Comparison of ENCODE assay signal across 23 cellular contexts in the genomic region with DNA sequence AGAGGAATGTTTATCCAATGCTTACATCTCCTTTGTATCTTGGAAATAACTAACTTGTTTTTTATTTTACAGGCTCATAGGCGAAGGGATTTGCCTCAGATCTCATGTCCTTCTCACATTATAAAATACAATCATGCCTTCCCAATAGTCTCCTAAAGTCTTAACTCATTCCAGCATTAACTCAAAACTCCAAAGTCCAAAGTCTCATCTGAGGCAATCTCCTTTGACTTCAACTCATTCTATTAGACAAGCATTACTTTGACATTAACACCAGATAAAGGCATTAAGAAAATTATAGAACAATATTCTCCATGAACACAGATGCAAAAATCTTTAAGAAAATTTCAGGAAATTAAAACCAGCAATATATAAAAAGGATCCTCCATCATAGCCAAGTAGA.
DNase-seq lines count a peak whose midpoint lies in the region; ATAC-seq, FAIRE-seq and TF ChIP-seq lines count a peak whose summit lies in the region.
"Had no signal": no experiment of that assay in that cellular context is flagged by ENCODE, and none has a peak within 500 bp of the region (broad histone marks: within the 10 kb centered on the region; RNA-seq: fewer than 3 reads in every experiment).

No MANE protein-coding gene starts in this region.

- H3K4me1 ChIP-seq in kidney (ENCODE audit: control insufficient read depth in 1 of 2, insufficient read depth in 1 of 2, low read depth in 1 of 2, low read length in 2 of 2) (no peaks in the 10 kb centered on the region), liver (ENCODE audit: control insufficient read depth in 4 of 4, insufficient read depth in 4 of 4, low read length in 3 of 4) (no peaks in the 10 kb centered on the region)
- H3K4me1 ChIP-seq: BLaER1, HAP-1 had no signal

- peaks cover 2 to 15% of the 10 kb centered on the region in 2 donors for H3K9me3 ChIP-seq in kidney (ENCODE audit: control insufficient read depth in 1 of 2, low read length in 2 of 2)
- H3K9me3 ChIP-seq in liver (ENCODE audit: control insufficient read depth in 4 of 4, low read length in 3 of 4): peaks cover under 1 to 10% (median 4%) of the 10 kb centered on the region in 4 donors
- H3K9me3 ChIP-seq: HAP-1 had no signal

- WGBS in liver: 97% methylated on average over 1 of the region's 1 CpG

- intact Hi-C loops in kidney (cut with DNase I): no loop called here

- no peak for TF ChIP-seq RAD21 in liver (IDR thresholded peaks at IDR 0.05)

- H3K36me3 ChIP-seq in kidney (ENCODE audit: control insufficient read depth in 1 of 2, insufficient read depth in 2 of 2, low read length in 2 of 2) (no peaks in the 10 kb centered on the region), liver (ENCODE audit: control insufficient read depth in 4 of 4, insufficient read depth in 3 of 4, low read depth in 1 of 4, low read length in 3 of 4) (peaks cover 0 to under 1% (median 0%) of the 10 kb centered on the region in 4 donors)
- H3K36me3 ChIP-seq: BLaER1, HAP-1 had no signal

- TF ChIP-seq CTCF in D721Med (IDR thresholded peaks at IDR 0.05; ENCODE audit: insufficient read depth, missing control alignments) (no peak), kidney (IDR thresholded peaks at IDR 0.05; ENCODE audit: borderline replicate concordance, extremely low read depth, insufficient read depth) (no peak), liver (IDR thresholded peaks at IDR 0.05; ENCODE audit: low read depth, low read length, missing input control) (no peak), GM13977 (IDR thresholded peaks at IDR 0.05; ENCODE audit: extremely low read depth, insufficient read depth, missing control alignments) (no peak)

- no peak for ATAC-seq in HG03520 (IDR thresholded peaks at IDR 0.05; ENCODE audit: unreplicated experiment)
- ATAC-seq: CD8-positive, alpha-beta T cell; GM12878 had no signal

- in situ Hi-C loops in GM13977 (cut with MboI; ENCODE audit: low pct_unique_long_range_greater_than_20kb, low sequenced_read_pairs, unreplicated experiment): no loop called here

- H3K4me3 ChIP-seq in kidney (ENCODE audit: low read length in 2 of 2) (no peak overlapping the region), liver (ENCODE audit: low read depth in 1 of 3, low read length in 3 of 3) (no peak overlapping the region)
- H3K4me3 ChIP-seq: BLaER1, GM12878, HAP-1 had no signal

- FAIRE-seq in D721Med (lab: Jason Lieb, UNC) (peak; percentile 35), kidney (lab: Jason Lieb, UNC) (peak; percentile 81)
- FAIRE-seq: A204.1, GM12878, GM18507, H54 had no signal

- H3K27ac ChIP-seq in kidney (ENCODE audit: low read depth in 2 of 2, low read length in 2 of 2) (no peak overlapping the region), liver (ENCODE audit: low read depth in 1 of 2, low read length in 2 of 2) (no peak overlapping the region)
- H3K27ac ChIP-seq: 22Rv1, BLaER1, C4-2B had no signal

- DNase-seq in D721Med (ENCODE audit: insufficient read length, low spot score) (no peak), kidney (no peak), GM13977 (ENCODE audit: low spot score) (no peak), NCI-H2196 treated with DMSO at 0.1 percent for 48 hours (lab: John Stamatoyannopoulos, UW; ENCODE audit: unreplicated experiment) (no peak)
- DNase-seq: Caco-2; CD4-positive, CD25-positive, alpha-beta regulatory T cell; CD8-positive, alpha-beta T cell; DMS 273 treated with DMSO at 0.1 percent for 48 hours; DMS79; EL; GDM1; GOT3; HFFc6 had no signal

- H3K9ac ChIP-seq in kidney (ENCODE audit: low read length in 2 of 2) (no peak overlapping the region), liver (ENCODE audit: low read depth in 1 of 2, low read length in 2 of 2) (no peak overlapping the region)
- H3K9ac ChIP-seq: BLaER1 had no signal

- H3K27me3 ChIP-seq in liver (ENCODE audit: control insufficient read depth in 4 of 4, insufficient read depth in 4 of 4, low read length in 3 of 4): no peaks in the 10 kb centered on the region
- H3K27me3 ChIP-seq: BLaER1 had no signal

TF ChIP-seq in liver, 16 proteins besides CTCF, POLR2A, EP300 and RAD21:
- TF ChIP-seq FOXA1 (IDR thresholded peaks at IDR 0.05) (no peak), HNF4G (IDR thresholded peaks at IDR 0.05) (peak; percentile 51), TAF1 (conservative IDR thresholded peaks at IDR 0.05) (no peak), YY1 (IDR thresholded peaks at IDR 0.05) (no peak), HNF4A (conservative IDR thresholded peaks at IDR 0.05) (peak; percentile 77 to 85), NR2F2 (IDR thresholded peaks at IDR 0.05) (no peak), GABPA (IDR thresholded peaks at IDR 0.05 in 1 of 2, conservative IDR thresholded peaks at IDR 0.05 in 1 of 2) (no peak), EGR1 (IDR thresholded peaks at IDR 0.05; ENCODE audit: low read depth in 2 of 2) (no peak), RXRA (IDR thresholded peaks at IDR 0.05) (no peak)
- TF ChIP-seq, protein P1, sequence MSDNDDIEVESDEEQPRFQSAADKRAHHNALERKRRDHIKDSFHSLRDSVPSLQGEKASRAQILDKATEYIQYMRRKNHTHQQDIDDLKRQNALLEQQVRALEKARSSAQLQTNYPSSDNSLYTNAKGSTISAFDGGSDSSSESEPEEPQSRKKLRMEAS (IDR thresholded peaks at IDR 0.05): no peak
- TF ChIP-seq, protein P2, sequence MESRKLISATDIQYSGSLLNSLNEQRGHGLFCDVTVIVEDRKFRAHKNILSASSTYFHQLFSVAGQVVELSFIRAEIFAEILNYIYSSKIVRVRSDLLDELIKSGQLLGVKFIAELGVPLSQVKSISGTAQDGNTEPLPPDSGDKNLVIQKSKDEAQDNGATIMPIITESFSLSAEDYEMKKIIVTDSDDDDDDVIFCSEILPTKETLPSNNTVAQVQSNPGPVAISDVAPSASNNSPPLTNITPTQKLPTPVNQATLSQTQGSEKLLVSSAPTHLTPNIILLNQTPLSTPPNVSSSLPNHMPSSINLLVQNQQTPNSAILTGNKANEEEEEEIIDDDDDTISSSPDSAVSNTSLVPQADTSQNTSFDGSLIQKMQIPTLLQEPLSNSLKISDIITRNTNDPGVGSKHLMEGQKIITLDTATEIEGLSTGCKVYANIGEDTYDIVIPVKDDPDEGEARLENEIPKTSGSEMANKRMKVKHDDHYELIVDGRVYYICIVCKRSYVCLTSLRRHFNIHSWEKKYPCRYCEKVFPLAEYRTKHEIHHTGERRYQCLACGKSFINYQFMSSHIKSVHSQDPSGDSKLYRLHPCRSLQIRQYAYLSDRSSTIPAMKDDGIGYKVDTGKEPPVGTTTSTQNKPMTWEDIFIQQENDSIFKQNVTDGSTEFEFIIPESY (IDR thresholded peaks at IDR 0.05): no peak
- TF ChIP-seq, protein P3, sequence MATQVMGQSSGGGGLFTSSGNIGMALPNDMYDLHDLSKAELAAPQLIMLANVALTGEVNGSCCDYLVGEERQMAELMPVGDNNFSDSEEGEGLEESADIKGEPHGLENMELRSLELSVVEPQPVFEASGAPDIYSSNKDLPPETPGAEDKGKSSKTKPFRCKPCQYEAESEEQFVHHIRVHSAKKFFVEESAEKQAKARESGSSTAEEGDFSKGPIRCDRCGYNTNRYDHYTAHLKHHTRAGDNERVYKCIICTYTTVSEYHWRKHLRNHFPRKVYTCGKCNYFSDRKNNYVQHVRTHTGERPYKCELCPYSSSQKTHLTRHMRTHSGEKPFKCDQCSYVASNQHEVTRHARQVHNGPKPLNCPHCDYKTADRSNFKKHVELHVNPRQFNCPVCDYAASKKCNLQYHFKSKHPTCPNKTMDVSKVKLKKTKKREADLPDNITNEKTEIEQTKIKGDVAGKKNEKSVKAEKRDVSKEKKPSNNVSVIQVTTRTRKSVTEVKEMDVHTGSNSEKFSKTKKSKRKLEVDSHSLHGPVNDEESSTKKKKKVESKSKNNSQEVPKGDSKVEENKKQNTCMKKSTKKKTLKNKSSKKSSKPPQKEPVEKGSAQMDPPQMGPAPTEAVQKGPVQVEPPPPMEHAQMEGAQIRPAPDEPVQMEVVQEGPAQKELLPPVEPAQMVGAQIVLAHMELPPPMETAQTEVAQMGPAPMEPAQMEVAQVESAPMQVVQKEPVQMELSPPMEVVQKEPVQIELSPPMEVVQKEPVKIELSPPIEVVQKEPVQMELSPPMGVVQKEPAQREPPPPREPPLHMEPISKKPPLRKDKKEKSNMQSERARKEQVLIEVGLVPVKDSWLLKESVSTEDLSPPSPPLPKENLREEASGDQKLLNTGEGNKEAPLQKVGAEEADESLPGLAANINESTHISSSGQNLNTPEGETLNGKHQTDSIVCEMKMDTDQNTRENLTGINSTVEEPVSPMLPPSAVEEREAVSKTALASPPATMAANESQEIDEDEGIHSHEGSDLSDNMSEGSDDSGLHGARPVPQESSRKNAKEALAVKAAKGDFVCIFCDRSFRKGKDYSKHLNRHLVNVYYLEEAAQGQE (IDR thresholded peaks at IDR 0.05): no peak
